In genomic region chr5:54774281-54775171, GRCh38 we compare ENCODE assay signal across 2 cellular contexts.
TF ChIP-seq lines count a peak whose summit lies in the region.

No MANE protein-coding gene starts in this region.

TF ChIP-seq in IMR-90, 13 proteins besides CTCF, POLR2A, EP300 and RAD21 (continued from another document):
- TF ChIP-seq MAFK (IDR thresholded peaks at IDR 0.05; ENCODE audit: low read depth, low read length) (no peak), SMC3 (IDR thresholded peaks at IDR 0.05; ENCODE audit: low read depth, low read length) (no peak)
- TF ChIP-seq, protein P1, sequence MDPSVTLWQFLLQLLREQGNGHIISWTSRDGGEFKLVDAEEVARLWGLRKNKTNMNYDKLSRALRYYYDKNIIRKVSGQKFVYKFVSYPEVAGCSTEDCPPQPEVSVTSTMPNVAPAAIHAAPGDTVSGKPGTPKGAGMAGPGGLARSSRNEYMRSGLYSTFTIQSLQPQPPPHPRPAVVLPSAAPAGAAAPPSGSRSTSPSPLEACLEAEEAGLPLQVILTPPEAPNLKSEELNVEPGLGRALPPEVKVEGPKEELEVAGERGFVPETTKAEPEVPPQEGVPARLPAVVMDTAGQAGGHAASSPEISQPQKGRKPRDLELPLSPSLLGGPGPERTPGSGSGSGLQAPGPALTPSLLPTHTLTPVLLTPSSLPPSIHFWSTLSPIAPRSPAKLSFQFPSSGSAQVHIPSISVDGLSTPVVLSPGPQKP (IDR thresholded peaks at IDR 0.05; ENCODE audit: borderline replicate concordance, low read depth, low read length) = no peak
- TF ChIP-seq, protein P2, sequence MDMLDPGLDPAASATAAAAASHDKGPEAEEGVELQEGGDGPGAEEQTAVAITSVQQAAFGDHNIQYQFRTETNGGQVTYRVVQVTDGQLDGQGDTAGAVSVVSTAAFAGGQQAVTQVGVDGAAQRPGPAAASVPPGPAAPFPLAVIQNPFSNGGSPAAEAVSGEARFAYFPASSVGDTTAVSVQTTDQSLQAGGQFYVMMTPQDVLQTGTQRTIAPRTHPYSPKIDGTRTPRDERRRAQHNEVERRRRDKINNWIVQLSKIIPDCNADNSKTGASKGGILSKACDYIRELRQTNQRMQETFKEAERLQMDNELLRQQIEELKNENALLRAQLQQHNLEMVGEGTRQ (IDR thresholded peaks at IDR 0.05; ENCODE audit: low read depth, low read length) = no peak

TF ChIP-seq in WTC11, 78 proteins besides CTCF, POLR2A, EP300 and RAD21 (continued from another document):
- TF ChIP-seq, protein P3, sequence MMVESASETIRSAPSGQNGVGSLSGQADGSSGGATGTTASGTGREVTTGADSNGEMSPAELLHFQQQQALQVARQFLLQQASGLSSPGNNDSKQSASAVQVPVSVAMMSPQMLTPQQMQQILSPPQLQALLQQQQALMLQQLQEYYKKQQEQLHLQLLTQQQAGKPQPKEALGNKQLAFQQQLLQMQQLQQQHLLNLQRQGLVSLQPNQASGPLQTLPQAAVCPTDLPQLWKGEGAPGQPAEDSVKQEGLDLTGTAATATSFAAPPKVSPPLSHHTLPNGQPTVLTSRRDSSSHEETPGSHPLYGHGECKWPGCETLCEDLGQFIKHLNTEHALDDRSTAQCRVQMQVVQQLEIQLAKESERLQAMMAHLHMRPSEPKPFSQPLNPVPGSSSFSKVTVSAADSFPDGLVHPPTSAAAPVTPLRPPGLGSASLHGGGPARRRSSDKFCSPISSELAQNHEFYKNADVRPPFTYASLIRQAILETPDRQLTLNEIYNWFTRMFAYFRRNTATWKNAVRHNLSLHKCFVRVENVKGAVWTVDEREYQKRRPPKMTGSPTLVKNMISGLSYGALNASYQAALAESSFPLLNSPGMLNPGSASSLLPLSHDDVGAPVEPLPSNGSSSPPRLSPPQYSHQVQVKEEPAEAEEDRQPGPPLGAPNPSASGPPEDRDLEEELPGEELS (CRISPR knock-in tag; IDR thresholded peaks at IDR 0.05) = no peak
- TF ChIP-seq CREM (CRISPR knock-in tag; IDR thresholded peaks at IDR 0.05) (no peak), ZNF425 (CRISPR knock-in tag; conservative IDR thresholded peaks at IDR 0.05) (no peak), ZNF121 (CRISPR knock-in tag; IDR thresholded peaks at IDR 0.05) (no peak), ZMAT4 (CRISPR knock-in tag; IDR thresholded peaks at IDR 0.05) (no peak), ATF1 (CRISPR knock-in tag; IDR thresholded peaks at IDR 0.05) (no peak), IRF2 (CRISPR knock-in tag; IDR thresholded peaks at IDR 0.05; ENCODE audit: borderline replicate concordance, low read depth) (no peak), RORB (CRISPR knock-in tag; IDR thresholded peaks at IDR 0.05) (no peak), SP1 (CRISPR knock-in tag; conservative IDR thresholded peaks at IDR 0.05) (no peak), ZNF281 (CRISPR knock-in tag; IDR thresholded peaks at IDR 0.05) (no peak), E2F4 (CRISPR knock-in tag; IDR thresholded peaks at IDR 0.05; ENCODE audit: borderline replicate concordance, low read depth) (no peak), ZNF317 (CRISPR knock-in tag; IDR thresholded peaks at IDR 0.05; ENCODE audit: borderline replicate concordance, low read depth) (no peak), ZNF512 (CRISPR knock-in tag; IDR thresholded peaks at IDR 0.05; ENCODE audit: borderline replicate concordance) (no peak), ZNF423 (CRISPR knock-in tag; IDR thresholded peaks at IDR 0.05) (no peak)
- TF ChIP-seq, protein P2 (CRISPR knock-in tag; IDR thresholded peaks at IDR 0.05) = no peak
